ENCODE assay signal across 8 cellular contexts in the genomic region with DNA sequence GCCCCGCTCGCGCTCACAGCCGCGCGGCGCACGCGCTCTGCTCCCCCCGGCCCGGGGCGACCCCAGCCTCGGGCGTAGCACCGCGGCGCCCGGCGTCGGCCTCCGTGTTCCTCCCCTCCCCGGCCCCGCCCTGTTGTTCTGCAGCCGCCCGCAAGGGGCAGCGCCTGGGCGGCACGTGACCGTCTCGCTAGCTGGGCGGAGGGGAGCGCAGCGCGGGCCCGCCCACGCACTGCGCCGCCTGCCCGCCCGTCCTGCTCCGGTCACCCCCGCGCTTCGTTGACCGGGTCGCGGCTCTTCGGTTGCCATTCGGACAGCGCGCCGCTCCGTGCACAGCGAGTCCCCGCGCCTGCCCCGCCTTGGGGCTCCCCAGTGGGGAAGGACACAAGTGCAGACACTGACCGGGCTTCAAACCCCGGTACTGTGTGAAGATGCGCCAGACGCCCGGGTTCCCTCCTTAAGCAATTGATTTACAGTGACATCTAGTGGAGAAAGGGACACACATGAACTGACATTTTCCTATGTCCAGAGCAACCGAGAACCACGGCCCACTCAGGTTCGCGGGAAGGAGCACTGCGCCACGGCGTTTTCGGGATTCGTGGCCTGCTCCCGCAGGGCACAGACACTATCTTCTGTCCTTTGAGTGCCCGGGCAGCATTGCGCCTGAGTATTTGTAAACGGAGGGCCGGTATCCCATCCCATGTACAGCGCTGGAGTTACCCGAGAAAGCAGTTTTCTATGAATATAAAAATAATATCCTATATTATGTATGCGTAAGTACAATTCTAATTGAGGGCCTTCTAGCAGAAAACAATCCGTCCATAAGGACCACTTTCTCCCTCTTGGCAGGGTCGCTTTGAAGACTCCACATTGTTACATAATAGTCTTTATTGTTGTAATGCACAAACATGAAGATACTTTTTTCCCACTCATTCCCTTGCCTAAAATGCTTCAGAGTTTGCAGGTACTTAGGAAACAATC. TPM values are rescaled to one million over a fixed set of nuclear protein-coding genes. Genes with fewer than 3 reads are reported as not detected.
DNase-seq lines count a peak whose midpoint lies in the region; ATAC-seq, FAIRE-seq and TF ChIP-seq lines count a peak whose summit lies in the region.

No MANE protein-coding gene starts in this region.

- peak overlapping the region; percentile 80 for H3K4me3 Mint-ChIP-seq in WTC11

- TF ChIP-seq CTCF in AG04450 (IDR thresholded peaks at IDR 0.05; ENCODE audit: low read depth, low read length) (peak; percentile 59), WTC11 (IDR thresholded peaks at IDR 0.05) (peak; percentile 64), cardiac fibroblast (IDR thresholded peaks at IDR 0.05; ENCODE audit: low read depth, low read length) (peak; percentile 72)

- H3K36me3 ChIP-seq in small intestine (ENCODE audit: control insufficient read depth in 2 of 2, insufficient read depth in 2 of 2, low read length in 2 of 2): no peaks in the 10 kb centered on the region

- peak; percentile 89 for DNase-seq in AG04450 (ENCODE audit: low read depth, low spot score)
- peak; percentile 99 for DNase-seq in NCI-H2196 treated with DMSO at 0.1 percent for 48 hours (lab: John Stamatoyannopoulos, UW; ENCODE audit: unreplicated experiment)
- DNase-seq in WTC11 (ENCODE audit: low spot score): peak; percentile 92
- peak; percentile 96 to 97 for DNase-seq in cardiac fibroblast (ENCODE audit: low read depth in 2 of 2)
- peak; percentile 95 for DNase-seq in iPS-NIHi7 (ENCODE audit: extremely low spot score)
- peak; percentile 92 for DNase-seq in small intestine

- H3K9me3 Mint-ChIP-seq in WTC11: no peaks in the 10 kb centered on the region

- ATAC-seq in GM18873 (IDR thresholded peaks at IDR 0.05; ENCODE audit: low FRiP score, unreplicated experiment) (peak; percentile 76), HG03159 (IDR thresholded peaks at IDR 0.05; ENCODE audit: unreplicated experiment) (peak; percentile 82), WTC11 (peak; percentile 88)

- peak overlapping the region; percentile 88 for H3K27ac Mint-ChIP-seq in WTC11

- CTCF ChIA-PET in AG04450 (lab: Charles Lee): interaction anchor here (0.6 to 1.8 kb wide), 15 partner anchors 7 to 841 kb away, joined by 3 to 18 read pairs (median 3); partner anchors contain the start of genes EIF5B and MITD1
- CTCF ChIA-PET in WTC11 (lab: Charles Lee): interaction anchor here (0.5 to 1.4 kb wide), 16 partner anchors 12 to 811 kb away, joined by 3 to 8 read pairs (median 4); partner anchors contain the start of genes EIF5B and TXNDC9

- POLR2A ChIA-PET in AG04450 (lab: Yijun Ruan, JAX) (interaction anchor here (0.6 to 0.7 kb wide), 2 partner anchors 59 to 69 kb away, joined by 3 read pairs; no protein-coding TSS in a partner anchor), WTC11 (lab: Charles Lee) (interaction anchor here (1.0 kb wide), 1 partner anchor 154 kb away, joined by 3 read pairs; the partner anchor contains the start of gene TXNDC9)

- H3K27ac ChIP-seq in AG04450 (ENCODE audit: low read depth, low read length) (peak overlapping the region; percentile 65), small intestine (ENCODE audit: low read depth in 1 of 2, low read length in 1 of 2) (peak overlapping the region; percentile 96)

- H3K4me3 ChIP-seq in AG04450 (ENCODE audit: low read depth, low read length): peak overlapping the region; percentile 79
- H3K4me3 ChIP-seq in cardiac fibroblast (replicated peaks in 1 of 2; ENCODE audit: low read depth in 2 of 2, low read length in 2 of 2): peak overlapping the region; percentile 71 to 80
- H3K4me3 ChIP-seq in small intestine (ENCODE audit: low read depth in 1 of 2, low read length in 2 of 2): peak overlapping the region; percentile 90 to 99

- peaks cover 10% of the 10 kb centered on the region for H3K27me3 ChIP-seq in AG04450 (ENCODE audit: control insufficient read depth, insufficient read depth, low read length)
- H3K27me3 ChIP-seq in small intestine (ENCODE audit: control insufficient read depth in 2 of 2, insufficient read depth in 2 of 2, low read length in 2 of 2): no peaks in the 10 kb centered on the region

- peaks cover 4% of the 10 kb centered on the region; the same call in 1 of the 2 replicates for H3K27me3 Mint-ChIP-seq in WTC11 (ENCODE audit: low read depth)

- no peak for FAIRE-seq in small intestine (lab: Jason Lieb, UNC)

- H3K36me3 Mint-ChIP-seq in WTC11: 0 out of 2 replicates have a peak, but pooled peaks cover 4% of the 10 kb centered on the region

- 1 to 2% (median 1%) methylated on average over 56 to 81 of the region's 81 CpGs for WGBS in small intestine, 3 donors

- no peaks in the 10 kb centered on the region; the same call in 1 of the 2 replicates for H3K9me3 ChIP-seq in AG04450 (ENCODE audit: control insufficient read depth, insufficient read depth, low read length)
- H3K9me3 ChIP-seq in small intestine (ENCODE audit: control insufficient read depth, low read depth): no peaks in the 10 kb centered on the region

- H3K4me1 Mint-ChIP-seq in WTC11: peaks cover 45% of the 10 kb centered on the region

- H3K4me1 ChIP-seq in small intestine (ENCODE audit: control insufficient read depth in 2 of 2, insufficient read depth in 1 of 2, low read depth in 1 of 2, low read length in 1 of 2): peaks cover 1 to 9% of the 10 kb centered on the region in 2 donors

TF ChIP-seq in WTC11, 78 proteins besides CTCF, POLR2A, EP300 and RAD21 (continues in another document):
- TF ChIP-seq E2F1 (CRISPR knock-in tag; IDR thresholded peaks at IDR 0.05) (no peak), NR2C2 (CRISPR knock-in tag; IDR thresholded peaks at IDR 0.05) (0 out of 2 replicates have a peak, but pooled peaks have one; percentile 44), MYBL2 (CRISPR knock-in tag; IDR thresholded peaks at IDR 0.05) (peak; percentile 67; the same call in 1 of the 2 replicates), ZBTB21 (CRISPR knock-in tag; IDR thresholded peaks at IDR 0.05; ENCODE audit: borderline replicate concordance) (no peak), SMAD3 (CRISPR knock-in tag; IDR thresholded peaks at IDR 0.05; ENCODE audit: borderline replicate concordance) (no peak), NR3C1 (CRISPR knock-in tag; conservative IDR thresholded peaks at IDR 0.05; ENCODE audit: low read depth) (0 out of 2 replicates have a peak, but pooled peaks have one; percentile 44), GRHL2 (CRISPR knock-in tag; IDR thresholded peaks at IDR 0.05; ENCODE audit: insufficient replicate concordance, severe bottlenecking) (no peak), ERG (CRISPR knock-in tag; IDR thresholded peaks at IDR 0.05) (no peak), RORB (CRISPR knock-in tag; IDR thresholded peaks at IDR 0.05) (no peak)
- TF ChIP-seq, protein P1, sequence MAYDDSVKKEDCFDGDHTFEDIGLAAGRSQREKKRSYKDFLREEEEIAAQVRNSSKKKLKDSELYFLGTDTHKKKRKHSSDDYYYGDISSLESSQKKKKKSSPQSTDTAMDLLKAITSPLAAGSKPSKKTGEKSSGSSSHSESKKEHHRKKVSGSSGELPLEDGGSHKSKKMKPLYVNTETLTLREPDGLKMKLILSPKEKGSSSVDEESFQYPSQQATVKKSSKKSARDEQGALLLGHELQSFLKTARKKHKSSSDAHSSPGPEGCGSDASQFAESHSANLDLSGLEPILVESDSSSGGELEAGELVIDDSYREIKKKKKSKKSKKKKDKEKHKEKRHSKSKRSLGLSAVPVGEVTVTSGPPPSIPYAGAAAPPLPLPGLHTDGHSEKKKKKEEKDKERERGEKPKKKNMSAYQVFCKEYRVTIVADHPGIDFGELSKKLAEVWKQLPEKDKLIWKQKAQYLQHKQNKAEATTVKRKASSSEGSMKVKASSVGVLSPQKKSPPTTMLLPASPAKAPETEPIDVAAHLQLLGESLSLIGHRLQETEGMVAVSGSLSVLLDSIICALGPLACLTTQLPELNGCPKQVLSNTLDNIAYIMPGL (CRISPR knock-in tag; IDR thresholded peaks at IDR 0.05): peak; percentile 96; the same call in 1 of the 2 replicates
- TF ChIP-seq, protein P2, sequence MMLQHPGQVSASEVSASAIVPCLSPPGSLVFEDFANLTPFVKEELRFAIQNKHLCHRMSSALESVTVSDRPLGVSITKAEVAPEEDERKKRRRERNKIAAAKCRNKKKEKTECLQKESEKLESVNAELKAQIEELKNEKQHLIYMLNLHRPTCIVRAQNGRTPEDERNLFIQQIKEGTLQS (CRISPR knock-in tag; conservative IDR thresholded peaks at IDR 0.05): no peak

RNA-seq across cellular contexts. Expression of gene REV1, which starts 0.6 kb away (rescaled TPM):
- polyA plus RNA-seq in AG04450 (2011; rRNA removed): 24.2 and 26.4 TPM in 2 replicates
- polyA minus RNA-seq in AG04450 (2011; rRNA and poly(A)+ RNA removed): 26.2 and 37.4 TPM in 2 replicates
- 27.5 to 38.7 TPM (median 31.1 TPM) in 3 replicates for total RNA-seq in WTC11 (2021)
- 10 to 100 TPM in 2 of 3 donors, 1 to 10 TPM in 1; 9.7 to 23.5 (median 12.2) TPM for polyA plus RNA-seq in small intestine

Comparison
In these comparisons a context has a peak if more than half of its experiments do, and no peak if none do; other contexts are left out.
1. Peak in every context shown above with its lines: DNase-seq, ATAC-seq, H3K4me3 ChIP-seq and H3K27ac ChIP-seq.